8 cellular contexts compared by ENCODE assay signal in genomic region chr12:113424915-113425823, GRCh38. TPM values are rescaled to one million over a fixed set of nuclear protein-coding genes. Genes with fewer than 3 reads are reported as not detected.
DNase-seq lines count a peak whose midpoint lies in the region; ATAC-seq, FAIRE-seq and TF ChIP-seq lines count a peak whose summit lies in the region.

No MANE protein-coding gene starts in this region.

- H3K36me3 ChIP-seq in K562 (ENCODE audit: control insufficient read depth, insufficient read depth, low read length) = peaks cover 5% of the 10 kb centered on the region; the same call in 1 of the 3 replicates
- H3K36me3 ChIP-seq in iPS-20b (ENCODE audit: insufficient read depth, low read depth, low read length) = no peaks in the 10 kb centered on the region

- H3K4me3 ChIP-seq in K562 = no peak overlapping the region
- peak overlapping the region; percentile 48; the same call in 1 of the 2 replicates for H3K4me3 ChIP-seq in iPS-20b (ENCODE audit: low read length)

- peak; percentile 34 for DNase-seq in COLO668 (lab: John Stamatoyannopoulos, UW; ENCODE audit: unreplicated experiment)
- DNase-seq in HT1080 (ENCODE audit: low read depth) = peak; percentile 78
- DNase-seq in T-helper 2 cell treated with Interferon-gamma antibody and Interleukin-4, amounts not matched to agents 5 μg/mL and 100 μg/mL, for 36 hours (ENCODE audit: low spot score) = peak; percentile 26
- peak; percentile 69 to 77 (median 73) for DNase-seq in K562 (ENCODE audit: extremely low read depth in 1 of 4, low spot score in 3 of 4)
- peak in 3 of 4 experiments; percentile 28 to 49 (median 28) for DNase-seq in stimulated activated CD4-positive, alpha-beta T cell treated with anti-CD3 and anti-CD28 coated beads, Interleukin-1b, Interleukin-23, amount 100 ng/mL, for 24 hours (ENCODE audit: low read depth in 4 of 4, low spot score in 1 of 4)

- FAIRE-seq in K562 (lab: Jason Lieb, UNC) = peak; percentile 51

- no peak for TF ChIP-seq POLR2A in K562 (conservative IDR thresholded peaks at IDR 0.05)

- H3K9me1 ChIP-seq in K562 (ENCODE audit: control insufficient read depth, insufficient read depth, low read length) = no peaks in the 10 kb centered on the region

- intact Hi-C loops in K562 (cut with micrococcal nuclease) = loop anchor here (1.0 to 5.0 kb wide), 4 partner anchors 67 to 228 kb away; partner anchors contain the start of gene PLBD2

- H3K4me3 Mint-ChIP-seq in T-helper 2 cell treated with Interferon-gamma antibody and Interleukin-4, amounts not matched to agents 5 μg/mL and 100 μg/mL, for 36 hours = no peak overlapping the region

- peak; percentile 59 to 85 for TF ChIP-seq RAD21 in K562 (CRISPR knock-in tag; conservative IDR thresholded peaks at IDR 0.05 in 1 of 2, IDR thresholded peaks at IDR 0.05 in 1 of 2)

- in situ Hi-C loops in K562 (cut with MboI) = loop anchor here (25.0 kb wide), 1 partner anchor 238 kb away; the partner anchor contains the start of genes DDX54 and RITA1

- POLR2A ChIA-PET in K562 (lab: Yijun Ruan, JAX) = interaction anchor here (0.6 to 1.3 kb wide), 5 partner anchors 11 to 442 kb away, joined by 3 to 5 read pairs (median 3); no protein-coding TSS in a partner anchor

- H3K9ac ChIP-seq in K562 (ENCODE audit: insufficient read depth in 1 of 2, low read depth in 2 of 2, low read length in 2 of 2) (peak overlapping the region in 1 of 2 experiments; percentile 8; a peak in 1 of 4 replicates), iPS-20b (ENCODE audit: low read depth, low read length) (peak overlapping the region; percentile 73; the same call in 1 of the 2 replicates)

- peaks cover 28% of the 10 kb centered on the region in 2 experiments for H3K4me1 ChIP-seq in K562 (replicated peaks in 1 of 2; ENCODE audit: control insufficient read depth in 2 of 2, insufficient read depth in 2 of 2, low read length in 2 of 2)
- H3K4me1 ChIP-seq in iPS-20b (ENCODE audit: insufficient read depth, low read length) = peaks cover 9% of the 10 kb centered on the region; the same call in 1 of the 2 replicates

- no TSS peak for BruUV-seq in K562 (replicated peaks; lab: Mats Ljungman, UMichigan)

- ATAC-seq in K562 (peak; percentile 77), HG03378 (IDR thresholded peaks at IDR 0.05; ENCODE audit: unreplicated experiment) (no peak), GM19324 (IDR thresholded peaks at IDR 0.05; ENCODE audit: low FRiP score, unreplicated experiment) (no peak)

- H3K27me3 ChIP-seq in K562 (ENCODE audit: control insufficient read depth in 2 of 2, insufficient read depth in 2 of 2, low read length in 2 of 2) (no peaks in the 10 kb centered on the region), iPS-20b (ENCODE audit: insufficient read depth, low read length) (no peaks in the 10 kb centered on the region)

- CTCF ChIA-PET in K562 (lab: Yijun Ruan, JAX; ENCODE audit: low intra/inter-chr PET ratio) = interaction anchor here (0.7 to 1.5 kb wide), 3 partner anchors 112 to 487 kb away, joined by 3 to 7 read pairs (median 3); no protein-coding TSS in a partner anchor

- no peak overlapping the region for H3K27ac ChIP-seq in K562 (ENCODE audit: extremely low read depth, low read depth, low read length)
- no peak overlapping the region for H3K27ac ChIP-seq in iPS-20b (ENCODE audit: low read length)

- H2AFZ ChIP-seq in K562 (ENCODE audit: low read depth, low read length) = no peak overlapping the region

- H3K79me2 ChIP-seq in K562 (ENCODE audit: control insufficient read depth, insufficient read depth, low read length) = peaks cover 13% of the 10 kb centered on the region

- peak; percentile 88 to 94 (median 90) for TF ChIP-seq CTCF in K562 (IDR thresholded peaks at IDR 0.05 in 2 of 3, conservative IDR thresholded peaks at IDR 0.05 in 1 of 3; ENCODE audit: insufficient read depth in 2 of 3, low read depth in 1 of 3, low read length in 3 of 3)

- H3K27ac Mint-ChIP-seq in T-helper 2 cell treated with Interferon-gamma antibody and Interleukin-4, amounts not matched to agents 5 μg/mL and 100 μg/mL, for 36 hours = no peak overlapping the region

- WGBS in K562 (ENCODE audit: insufficient coverage, low coverage, missing lambda C conversion rate) = 54% methylated on average over 19 of the region's 20 CpGs

- H3K4me2 ChIP-seq in K562 (ENCODE audit: insufficient read depth, low read length) = no peak overlapping the region

- no peaks in the 10 kb centered on the region for H3K9me3 Mint-ChIP-seq in T-helper 2 cell treated with Interferon-gamma antibody and Interleukin-4, amounts not matched to agents 5 μg/mL and 100 μg/mL, for 36 hours

- no peaks in the 10 kb centered on the region for H4K20me1 ChIP-seq in K562 (replicated peaks; ENCODE audit: control insufficient read depth, insufficient read depth, low read length)

- no peak for TF ChIP-seq EP300 in K562 (IDR thresholded peaks at IDR 0.05; ENCODE audit: low read length)

- no peaks in the 10 kb centered on the region for H3K27me3 Mint-ChIP-seq in T-helper 2 cell treated with Interferon-gamma antibody and Interleukin-4, amounts not matched to agents 5 μg/mL and 100 μg/mL, for 36 hours (ENCODE audit: low read depth)

- H3K9me3 ChIP-seq in K562 (replicated peaks; ENCODE audit: control insufficient read depth, insufficient read depth, low read depth, low read length) = peaks cover 2% of the 10 kb centered on the region
- no peaks in the 10 kb centered on the region for H3K9me3 ChIP-seq in iPS-20b (ENCODE audit: insufficient read depth, low read depth, low read length)

- peaks cover 7% of the 10 kb centered on the region for H3K4me1 Mint-ChIP-seq in T-helper 2 cell treated with Interferon-gamma antibody and Interleukin-4, amounts not matched to agents 5 μg/mL and 100 μg/mL, for 36 hours (ENCODE audit: low read depth)

- no peaks in the 10 kb centered on the region for H3K36me3 Mint-ChIP-seq in T-helper 2 cell treated with Interferon-gamma antibody and Interleukin-4, amounts not matched to agents 5 μg/mL and 100 μg/mL, for 36 hours (ENCODE audit: low read depth)

RNA-seq across cellular contexts. Expression of gene SDSL, which starts 3.0 kb away (rescaled TPM):
- 3.9 TPM in 2 replicates for total RNA-seq in HT1080 (2014; rRNA removed; shearing (Covaris generic))
- 9.7 and 10.5 TPM in 2 replicates for polyA plus RNA-seq in HT1080 (2015; cell fraction: cytosol; rRNA removed)
- polyA plus RNA-seq in HT1080 (2015; cell fraction: nucleus; rRNA removed) = 8.2 and 9.7 TPM in 2 replicates
- total RNA-seq in K562 (2011; cell fraction: chromatin; rRNA removed; ENCODE audit: low replicate concordance) = 3.2 and 9.7 TPM in 2 replicates
- total RNA-seq in K562 (2011; cell fraction: nucleolus; rRNA removed) = 6.1 and 7.5 TPM in 2 replicates
- total RNA-seq in K562 (2011; cell fraction: nucleoplasm; rRNA removed) = 7.0 and 15.4 TPM in 2 replicates
- total RNA-seq in K562 (2014; rRNA removed) (7.4 and 9.1 TPM in 2 replicates), K562 (2014; rRNA removed; fragmentation: Illumina TruSeq; extraction: Trizol) (1.1 and 1.7 TPM in 2 replicates), K562 (2015; rRNA removed; fragmentation: Illumina TruSeq; extraction: Trizol) (6.3 and 7.8 TPM in 2 replicates), K562 (2021) (8.4 and 9.1 TPM in 2 replicates)
- polyA plus RNA-seq in K562 (2011; rRNA removed) (9.8 and 10.9 TPM in 2 replicates), K562 (2014; fragmentation: Illumina TruSeq; extraction: Trizol) (3.0 and 7.1 TPM in 2 replicates), K562 (2014; fragmentation: Nextera tagmentation; extraction: Ambion mirVana) (1 to 10 TPM in 1 of 2 experiments, under 1 TPM in 1; 0.31 to 2.0 TPM), K562 (2014; rRNA removed) (11.0 and 13.4 TPM in 2 replicates)
- 13.4 and 29.5 TPM in 2 replicates for polyA plus RNA-seq in K562 (2011; cell fraction: cytosol; rRNA removed)
- polyA plus RNA-seq in K562 (2011; cell fraction: nucleus; rRNA removed) = 5.6 and 8.8 TPM in 2 replicates
- 15.2 and 23.6 TPM in 2 replicates for polyA plus RNA-seq in K562 (2012)
- 2.8 and 3.7 TPM in 2 replicates for polyA minus RNA-seq in K562 (2011; rRNA and poly(A)+ RNA removed)
- 5.2 and 5.9 TPM in 2 replicates for polyA minus RNA-seq in K562 (2011; cell fraction: cytosol; rRNA and poly(A)+ RNA removed)
- 5.4 and 6.6 TPM in 2 replicates for polyA minus RNA-seq in K562 (2011; cell fraction: nucleus; rRNA and poly(A)+ RNA removed)

RNA-seq across cellular contexts. Expression of gene SDS, which starts 21.5 kb away (rescaled TPM):
- 0.11 TPM in 1 of 2 replicates, not detected in the other for total RNA-seq in HT1080 (2014; rRNA removed; shearing (Covaris generic))
- polyA plus RNA-seq in HT1080 (2015; cell fraction: cytosol; rRNA removed) = not detected in 2 replicates
- not detected in 2 replicates for polyA plus RNA-seq in HT1080 (2015; cell fraction: nucleus; rRNA removed)
- not detected in 2 replicates for total RNA-seq in K562 (2011; cell fraction: chromatin; rRNA removed; ENCODE audit: low replicate concordance)
- total RNA-seq in K562 (2011; cell fraction: nucleolus; rRNA removed) = not detected in 2 replicates
- not detected in 2 replicates for total RNA-seq in K562 (2011; cell fraction: nucleoplasm; rRNA removed)
- total RNA-seq in K562 (2014; rRNA removed) = 0.24 TPM in 1 of 2 replicates, not detected in the other
- total RNA-seq in K562 (2014; rRNA removed; fragmentation: Illumina TruSeq; extraction: Trizol) = 0.07 TPM in 1 of 2 replicates, not detected in the other
- total RNA-seq in K562 (2015; rRNA removed; fragmentation: Illumina TruSeq; extraction: Trizol) = 0.60 and 1.1 TPM in 2 replicates
- total RNA-seq in K562 (2021) = 0.18 and 0.22 TPM in 2 replicates
- 0.07 TPM in 1 of 2 replicates, not detected in the other for polyA plus RNA-seq in K562 (2011; rRNA removed)
- 0.10 TPM in 1 of 2 replicates, not detected in the other for polyA plus RNA-seq in K562 (2011; cell fraction: cytosol; rRNA removed)
- polyA plus RNA-seq in K562 (2011; cell fraction: nucleus; rRNA removed) = 0.48 TPM in 1 of 2 replicates, not detected in the other
- polyA plus RNA-seq in K562 (2012) = 0.22 and 0.34 TPM in 2 replicates
- polyA plus RNA-seq in K562 (2014; fragmentation: Illumina TruSeq; extraction: Trizol) = 0.09 and 0.10 TPM in 2 replicates
- under 1 TPM; 0.07 to 0.23 TPM for polyA plus RNA-seq in K562 (2014; fragmentation: Nextera tagmentation; extraction: Ambion mirVana)
- polyA plus RNA-seq in K562 (2014; rRNA removed) = 0.15 and 0.30 TPM in 2 replicates
- polyA minus RNA-seq in K562 (2011; rRNA and poly(A)+ RNA removed) = not detected in 2 replicates
- not detected in 2 replicates for polyA minus RNA-seq in K562 (2011; cell fraction: cytosol; rRNA and poly(A)+ RNA removed)
- not detected in 2 replicates for polyA minus RNA-seq in K562 (2011; cell fraction: nucleus; rRNA and poly(A)+ RNA removed)

RNA-seq across cellular contexts. Expression of gene LHX5, which starts 46.5 kb away (rescaled TPM):
- not detected in 2 replicates for total RNA-seq in HT1080 (2014; rRNA removed; shearing (Covaris generic))
- polyA plus RNA-seq in HT1080 (2015; cell fraction: cytosol; rRNA removed) = 0.05 TPM in 1 of 2 replicates, not detected in the other
- 0.05 TPM in 1 of 2 replicates, not detected in the other for polyA plus RNA-seq in HT1080 (2015; cell fraction: nucleus; rRNA removed)
- total RNA-seq in K562 (2011; cell fraction: chromatin; rRNA removed; ENCODE audit: low replicate concordance) = 0.25 TPM in 1 of 2 replicates, not detected in the other
- total RNA-seq in K562 (2011; cell fraction: nucleolus; rRNA removed) = 0.13 and 0.17 TPM in 2 replicates
- total RNA-seq in K562 (2011; cell fraction: nucleoplasm; rRNA removed) = not detected in 2 replicates
- total RNA-seq in K562 (2014; rRNA removed) (0.05 TPM in 1 of 2 replicates, not detected in the other), K562 (2014; rRNA removed; fragmentation: Illumina TruSeq; extraction: Trizol) (not detected in 2 replicates), K562 (2015; rRNA removed; fragmentation: Illumina TruSeq; extraction: Trizol) (not detected in 2 replicates), K562 (2021) (0.04 and 0.16 TPM in 2 replicates)
- polyA plus RNA-seq in K562 (2011; rRNA removed) (0.09 and 0.17 TPM in 2 replicates), K562 (2014; fragmentation: Illumina TruSeq; extraction: Trizol) (not detected in 2 replicates), K562 (2014; fragmentation: Nextera tagmentation; extraction: Ambion mirVana) (not detected), K562 (2014; rRNA removed) (0.08 TPM in 1 of 2 replicates, not detected in the other)
- 0.24 and 0.64 TPM in 2 replicates for polyA plus RNA-seq in K562 (2011; cell fraction: cytosol; rRNA removed)
- polyA plus RNA-seq in K562 (2011; cell fraction: nucleus; rRNA removed) = 0.25 and 0.34 TPM in 2 replicates
- 0.03 and 0.08 TPM in 2 replicates for polyA plus RNA-seq in K562 (2012)
- not detected in 2 replicates for polyA minus RNA-seq in K562 (2011; rRNA and poly(A)+ RNA removed)
- polyA minus RNA-seq in K562 (2011; cell fraction: cytosol; rRNA and poly(A)+ RNA removed) = not detected in 2 replicates
- polyA minus RNA-seq in K562 (2011; cell fraction: nucleus; rRNA and poly(A)+ RNA removed) = 0.13 TPM in 1 of 2 replicates, not detected in the other

Comparison
In these comparisons a context has a peak if more than half of its experiments do, and no peak if none do; other contexts are left out.
1. DNase-seq: peak in every context shown above with its lines; median percentile 78 in HT1080; 73 in K562; 34 in COLO668; 28 in stimulated activated CD4-positive, alpha-beta T cell treated with anti-CD3 and anti-CD28 coated beads, Interleukin-1b, Interleukin-23, amount 100 ng/mL, for 24 hours; 26 in T-helper 2 cell treated with Interferon-gamma antibody and Interleukin-4, amounts not matched to agents 5 μg/mL and 100 μg/mL, for 36 hours.